In the genomic region with DNA sequence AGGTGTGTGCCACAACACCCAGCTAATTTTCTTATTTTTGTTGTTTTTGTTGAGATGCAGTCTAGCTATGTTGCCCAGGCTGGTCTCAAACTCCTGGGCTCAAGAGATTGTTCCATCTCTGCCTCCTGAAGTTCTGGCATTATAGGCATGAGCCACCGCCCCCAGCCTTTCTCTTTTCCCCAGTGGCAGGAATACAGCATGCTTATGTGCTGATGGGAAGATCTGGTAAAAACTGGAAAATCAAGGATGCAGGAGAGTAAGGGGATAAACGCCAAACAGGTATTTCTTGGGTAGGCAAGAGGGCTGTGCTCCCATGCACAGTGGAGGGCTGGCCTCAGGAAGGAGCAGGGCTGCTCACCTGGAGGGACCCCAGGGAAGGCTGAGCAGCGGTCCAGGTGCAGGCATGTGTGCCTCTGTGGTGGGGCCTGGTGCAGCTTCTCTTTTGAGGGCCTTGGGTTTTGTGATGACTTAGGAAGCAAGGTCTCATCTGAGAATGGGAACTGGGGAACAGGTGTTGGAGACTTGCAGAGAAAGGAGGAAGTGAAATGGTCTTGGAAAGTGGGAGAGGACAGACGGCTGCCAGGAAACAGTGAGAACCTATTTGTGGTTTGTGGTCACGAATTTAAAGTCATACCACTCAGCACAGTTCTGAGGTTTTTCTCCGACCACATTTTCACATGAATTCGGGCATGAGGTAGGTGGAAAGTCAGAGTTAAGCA, we compare ENCODE assay signal across 8 cellular contexts.
A peak's percentile ranks its signal among the peaks of the same experiment; 100 is the strongest.
DNase-seq lines count a peak whose midpoint lies in the region; ATAC-seq and TF ChIP-seq lines count a peak whose summit lies in the region.

No MANE protein-coding gene starts in this region.

- H3K36me3 ChIP-seq in left ventricle myocardium inferior, result no peaks in the 10 kb centered on the region
- no peaks in the 10 kb centered on the region for H3K36me3 ChIP-seq in effector memory CD4-positive, alpha-beta T cell (ENCODE audit: control insufficient read depth, insufficient read depth, low read length)

- no peaks in the 10 kb centered on the region for H3K9me3 ChIP-seq in left ventricle myocardium inferior (replicated peaks)
- H3K9me3 ChIP-seq in effector memory CD4-positive, alpha-beta T cell (ENCODE audit: control insufficient read depth, low read length), result no peaks in the 10 kb centered on the region

- H3K27me3 ChIP-seq in left ventricle myocardium inferior (ENCODE audit: low read depth), result peaks cover 55% of the 10 kb centered on the region
- H3K27me3 ChIP-seq in effector memory CD4-positive, alpha-beta T cell (replicated peaks; ENCODE audit: control insufficient read depth, insufficient read depth, low read length, poor library complexity, severe bottlenecking), result no peaks in the 10 kb centered on the region

- ATAC-seq in GM19468 (IDR thresholded peaks at IDR 0.05; ENCODE audit: extremely low read depth, unreplicated experiment), result peak; percentile 27
- peak; percentile 61 for ATAC-seq in HG03520 (IDR thresholded peaks at IDR 0.05; ENCODE audit: unreplicated experiment)
- peak; percentile 81 for ATAC-seq in stimulated activated naive CD8-positive, alpha-beta T cell treated with anti-CD3 and anti-CD28 coated beads, Interleukin-15, amount 100 ng/mL, for 72 hours

- DNase-seq in EL, result peak; percentile 45
- peak; percentile 51 to 57 for DNase-seq in activated T-cell treated with anti-CD3 and anti-CD28 coated beads, Interleukin-2, amount 50 U/mL, for 48 hours
- DNase-seq in stimulated activated naive CD8-positive, alpha-beta T cell treated with anti-CD3 and anti-CD28 coated beads, Interleukin-15, amount 100 ng/mL, for 72 hours, result peak; percentile 21 to 33
- DNase-seq in left ventricle myocardium inferior, result no peak
- no peak for DNase-seq in NCI-H2029 (lab: John Stamatoyannopoulos, UW)
- no peak for DNase-seq in effector memory CD4-positive, alpha-beta T cell

- no peak for TF ChIP-seq CTCF in left ventricle myocardium inferior (IDR thresholded peaks at IDR 0.05; ENCODE audit: borderline replicate concordance)

- peaks cover 56% of the 10 kb centered on the region for H3K27me3 Mint-ChIP-seq in stimulated activated naive CD8-positive, alpha-beta T cell treated with anti-CD3 and anti-CD28 coated beads, Interleukin-15, amount 100 ng/mL, for 72 hours

- no peak overlapping the region for H3K4me3 ChIP-seq in left ventricle myocardium inferior
- H3K4me3 ChIP-seq in effector memory CD4-positive, alpha-beta T cell (ENCODE audit: insufficient read depth, low read depth, low read length, poor library complexity, severe bottlenecking), result no peak overlapping the region

- H3K4me1 Mint-ChIP-seq in stimulated activated naive CD8-positive, alpha-beta T cell treated with anti-CD3 and anti-CD28 coated beads, Interleukin-15, amount 100 ng/mL, for 72 hours, result peaks cover 64% of the 10 kb centered on the region

- H3K4me3 Mint-ChIP-seq in stimulated activated naive CD8-positive, alpha-beta T cell treated with anti-CD3 and anti-CD28 coated beads, Interleukin-15, amount 100 ng/mL, for 72 hours, result peak overlapping the region; percentile 17 to 57

- intact Hi-C loops in left ventricle myocardium inferior (cut with micrococcal nuclease), result no loop called here

- H3K4me1 ChIP-seq in left ventricle myocardium inferior, result peaks cover 6% of the 10 kb centered on the region
- peaks cover 12% of the 10 kb centered on the region for H3K4me1 ChIP-seq in effector memory CD4-positive, alpha-beta T cell (ENCODE audit: control insufficient read depth, insufficient read depth, low read length, poor library complexity, severe bottlenecking)

- H3K27ac Mint-ChIP-seq in stimulated activated naive CD8-positive, alpha-beta T cell treated with anti-CD3 and anti-CD28 coated beads, Interleukin-15, amount 100 ng/mL, for 72 hours, result no peak overlapping the region

- H3K27ac ChIP-seq in left ventricle myocardium inferior (replicated peaks), result no peak overlapping the region
- no peak overlapping the region for H3K27ac ChIP-seq in effector memory CD4-positive, alpha-beta T cell (ENCODE audit: insufficient read depth, low read length, poor library complexity, severe bottlenecking)

- no peaks in the 10 kb centered on the region for H3K9me3 Mint-ChIP-seq in stimulated activated naive CD8-positive, alpha-beta T cell treated with anti-CD3 and anti-CD28 coated beads, Interleukin-15, amount 100 ng/mL, for 72 hours

Comparison
In these comparisons a context has a peak if more than half of its experiments do, and no peak if none do; other contexts are left out.
1. DNase-seq: peak in EL (single experiment), activated T-cell treated with anti-CD3 and anti-CD28 coated beads, Interleukin-2, amount 50 U/mL, for 48 hours (2 of 2) and stimulated activated naive CD8-positive, alpha-beta T cell treated with anti-CD3 and anti-CD28 coated beads, Interleukin-15, amount 100 ng/mL, for 72 hours (2 of 2); none in left ventricle myocardium inferior (single experiment), NCI-H2029 (single experiment) and effector memory CD4-positive, alpha-beta T cell (0 of 3).
2. ATAC-seq: peak in every context shown above with its lines; median percentile 81 in stimulated activated naive CD8-positive, alpha-beta T cell treated with anti-CD3 and anti-CD28 coated beads, Interleukin-15, amount 100 ng/mL, for 72 hours; 61 in HG03520; 27 in GM19468.